Comparison of ENCODE assay signal across 9 cellular contexts in genomic region chr16:57647136-57647875, GRCh38. TPM values are rescaled to one million over a fixed set of nuclear protein-coding genes. Genes with fewer than 3 reads are reported as not detected.
A peak's percentile ranks its signal among the peaks of the same experiment; 100 is the strongest.
DNase-seq lines count a peak whose midpoint lies in the region; ATAC-seq and TF ChIP-seq lines count a peak whose summit lies in the region.
"Had no signal": no experiment of that assay in that cellular context is flagged by ENCODE, and none has a peak within 500 bp of the region (broad histone marks: within the 10 kb centered on the region; RNA-seq: fewer than 3 reads in every experiment).

No MANE protein-coding gene starts in this region.

- H3K4me1 ChIP-seq in right lobe of liver, result no peaks in the 10 kb centered on the region
- peaks cover 11 to 57% of the 10 kb centered on the region in 2 donors for H3K4me1 ChIP-seq in thyroid gland
- no peaks in the 10 kb centered on the region for H3K4me1 ChIP-seq in neural progenitor cell
- peaks cover 0 to 27% of the 10 kb centered on the region in 2 donors for H3K4me1 ChIP-seq in naive thymus-derived CD4-positive, alpha-beta T cell (ENCODE audit: control insufficient read depth in 2 of 2, insufficient read depth in 2 of 2, low read length in 2 of 2)

- no peak overlapping the region for H3K27ac Mint-ChIP-seq in neural progenitor cell
- peak overlapping the region in 4 of 9 donors; percentile 17 to 83 (median 44) for H3K27ac Mint-ChIP-seq in naive thymus-derived CD4-positive, alpha-beta T cell

- H3K9me3 ChIP-seq in right lobe of liver (no peaks in the 10 kb centered on the region), thyroid gland (no peaks in the 10 kb centered on the region), neural progenitor cell (ENCODE audit: low read depth) (no peaks in the 10 kb centered on the region)
- no peaks in the 10 kb centered on the region for H3K9me3 ChIP-seq in naive thymus-derived CD4-positive, alpha-beta T cell (ENCODE audit: control insufficient read depth in 2 of 3, low read length in 3 of 3)

- WGBS in right lobe of liver (ENCODE audit: insufficient coverage, low coverage, low lambda C conversion rate, missing lambda C conversion rate), result 43% methylated on average over 6 of the region's 10 CpGs
- WGBS in thyroid gland, 2 donors, result 54 to 64% methylated on average over 10 of the region's 10 CpGs

- no peaks in the 10 kb centered on the region for H3K36me3 ChIP-seq in right lobe of liver
- peaks cover 15 to 18% of the 10 kb centered on the region in 2 donors for H3K36me3 ChIP-seq in thyroid gland
- no peaks in the 10 kb centered on the region for H3K36me3 ChIP-seq in neural progenitor cell
- H3K36me3 ChIP-seq in naive thymus-derived CD4-positive, alpha-beta T cell (ENCODE audit: control insufficient read depth in 2 of 3, insufficient read depth in 3 of 3, low read length in 3 of 3), result no peaks in the 10 kb centered on the region

- H3K4me3 ChIP-seq in right lobe of liver, result no peak overlapping the region
- H3K4me3 ChIP-seq in thyroid gland (replicated peaks in 1 of 3), result no peak overlapping the region
- no peak overlapping the region for H3K4me3 ChIP-seq in neural progenitor cell
- no peak overlapping the region for H3K4me3 ChIP-seq in naive thymus-derived CD4-positive, alpha-beta T cell (ENCODE audit: low read length)

- H3K9ac ChIP-seq in neural progenitor cell, result no peak overlapping the region

- TF ChIP-seq POLR2A in right lobe of liver (IDR thresholded peaks at IDR 0.05) (no peak), thyroid gland (IDR thresholded peaks at IDR 0.05) (no peak)

- intact Hi-C loops in right lobe of liver (cut with DNase I) (loop anchor here (2.0 to 5.0 kb wide), 3 partner anchors 55 to 70 kb away; no protein-coding TSS in a partner anchor), thyroid gland (cut with DNase I) (no loop called here)
- intact Hi-C loops in naive thymus-derived CD4-positive, alpha-beta T cell (cut with micrococcal nuclease), result no loop called here

- H3K4me2 ChIP-seq in neural progenitor cell, result no peak overlapping the region

- CTCF ChIA-PET in naive thymus-derived CD4-positive, alpha-beta T cell (lab: Charles Lee), result interaction anchor here (1.0 to 5.2 kb wide), 8 partner anchors 10 to 72 kb away, joined by 3 to 53 read pairs (median 4); no protein-coding TSS in a partner anchor

- H2AFZ ChIP-seq in neural progenitor cell (replicated peaks), result no peak overlapping the region

- H3K36me3 Mint-ChIP-seq in activated T-cell treated with anti-CD3 and anti-CD28 coated beads, Interleukin-2, amount 50 U/mL, for 4 hours (ENCODE audit: insufficient read depth), result no peaks in the 10 kb centered on the region
- H3K36me3 Mint-ChIP-seq in neural progenitor cell, result peaks cover 6% of the 10 kb centered on the region
- no peaks in the 10 kb centered on the region for H3K36me3 Mint-ChIP-seq in naive thymus-derived CD4-positive, alpha-beta T cell

- no peaks in the 10 kb centered on the region for H3K27me3 Mint-ChIP-seq in activated T-cell treated with anti-CD3 and anti-CD28 coated beads, Interleukin-2, amount 50 U/mL, for 4 hours (ENCODE audit: low read depth)
- H3K27me3 Mint-ChIP-seq in neural progenitor cell (ENCODE audit: insufficient read depth, low read depth), result peaks cover 5% of the 10 kb centered on the region
- H3K27me3 Mint-ChIP-seq in naive thymus-derived CD4-positive, alpha-beta T cell, result no peaks in the 10 kb centered on the region

- TF ChIP-seq CTCF in right lobe of liver (IDR thresholded peaks at IDR 0.05) (no peak), thyroid gland (IDR thresholded peaks at IDR 0.05) (no peak), neural progenitor cell (IDR thresholded peaks at IDR 0.05) (no peak)

- POLR2A ChIA-PET in naive thymus-derived CD4-positive, alpha-beta T cell (lab: Charles Lee), result interaction anchor here (0.6 kb wide), 1 partner anchor 31 kb away, joined by 3 read pairs; no protein-coding TSS in a partner anchor

- DNase-seq in activated T-cell treated with anti-CD3 and anti-CD28 coated beads, Interleukin-2, amount 50 U/mL, for 4 hours, result no peak
- no peak for DNase-seq in activated T-cell treated with anti-CD3 and anti-CD28 coated beads, Interleukin-2, amount 50 U/mL, for 1 hour
- no peak for DNase-seq in right lobe of liver
- DNase-seq in thyroid gland, result no peak
- no peak for DNase-seq in neural progenitor cell (ENCODE audit: low spot score)
- DNase-seq in naive thymus-derived CD4-positive, alpha-beta T cell, result no peak
- DNase-seq: NCI-H1105 had no signal

- peaks cover 9% of the 10 kb centered on the region for H3F3A ChIP-seq in neural progenitor cell (ENCODE audit: low read depth)

- H3K4me3 Mint-ChIP-seq in activated T-cell treated with anti-CD3 and anti-CD28 coated beads, Interleukin-2, amount 50 U/mL, for 4 hours, result peak overlapping the region; percentile 69
- no peak overlapping the region for H3K4me3 Mint-ChIP-seq in neural progenitor cell
- H3K4me3 Mint-ChIP-seq in naive thymus-derived CD4-positive, alpha-beta T cell, result peak overlapping the region in 1 of 10 donors; percentile 70

- no peaks in the 10 kb centered on the region for H4K20me1 ChIP-seq in neural progenitor cell (ENCODE audit: low read depth)

- peak in 1 of 2 donors; percentile 15 for ATAC-seq in activated T-cell treated with anti-CD3 and anti-CD28 coated beads, Interleukin-2, amount 50 U/mL, for 4 hours
- ATAC-seq in right lobe of liver, result peak in 1 of 4 donors; percentile 2
- ATAC-seq in GM21786 (IDR thresholded peaks at IDR 0.05; ENCODE audit: unreplicated experiment), result no peak
- no peak for ATAC-seq in naive thymus-derived CD4-positive, alpha-beta T cell

- H3K9me3 Mint-ChIP-seq in activated T-cell treated with anti-CD3 and anti-CD28 coated beads, Interleukin-2, amount 50 U/mL, for 4 hours, result no peaks in the 10 kb centered on the region
- no peaks in the 10 kb centered on the region for H3K9me3 Mint-ChIP-seq in neural progenitor cell
- peaks cover 0 to 1% (median 0%) of the 10 kb centered on the region in 11 donors for H3K9me3 Mint-ChIP-seq in naive thymus-derived CD4-positive, alpha-beta T cell

- H3K27me3 ChIP-seq in right lobe of liver (no peaks in the 10 kb centered on the region), thyroid gland (no peaks in the 10 kb centered on the region), neural progenitor cell (no peaks in the 10 kb centered on the region)
- H3K27me3 ChIP-seq in naive thymus-derived CD4-positive, alpha-beta T cell (ENCODE audit: control insufficient read depth in 2 of 2, insufficient read depth in 2 of 2, low read length in 2 of 2), result no peaks in the 10 kb centered on the region

- H3K4me1 Mint-ChIP-seq in activated T-cell treated with anti-CD3 and anti-CD28 coated beads, Interleukin-2, amount 50 U/mL, for 4 hours (ENCODE audit: low read depth), result peaks cover 24% of the 10 kb centered on the region
- H3K4me1 Mint-ChIP-seq in neural progenitor cell, result peaks cover 21% of the 10 kb centered on the region
- peaks cover 6 to 36% (median 15%) of the 10 kb centered on the region in 7 donors for H3K4me1 Mint-ChIP-seq in naive thymus-derived CD4-positive, alpha-beta T cell

- H3K27ac ChIP-seq in angular gyrus (ENCODE audit: low read depth, low read length) (peak overlapping the region; percentile 22), right lobe of liver (peak overlapping the region in 2 of 3 donors; percentile 7 to 43), thyroid gland (peak overlapping the region; percentile 55 to 80 (median 58)), neural progenitor cell (no peak overlapping the region)
- H3K27ac ChIP-seq in naive thymus-derived CD4-positive, alpha-beta T cell (ENCODE audit: low read depth, low read length), result no peak overlapping the region

- H3K79me2 ChIP-seq in neural progenitor cell (ENCODE audit: low read depth), result no peaks in the 10 kb centered on the region

RNA-seq across cellular contexts. Expression of gene ADGRG1, which starts 18.9 kb away (rescaled TPM):
- 10 to 100 TPM in 1 of 3 donors, 1 to 10 TPM in 2; 3.6 to 11.9 (median 6.7) TPM for total RNA-seq in activated T-cell treated with anti-CD3 and anti-CD28 coated beads, Interleukin-2, amount 50 U/mL, for 4 hours
- total RNA-seq in right lobe of liver (1 to 10 TPM; 1.8 to 4.2 (median 3.4) TPM), thyroid gland (100 to 1,000 TPM; 120 to 295 (median 239) TPM), neural progenitor cell (ENCODE audit: low replicate concordance) (8.0 and 17.5 TPM in 2 replicates)
- 10 to 100 TPM in 2 of 5 experiments, 1 to 10 TPM in 2, under 1 TPM in 1; 0.67 to 96.0 (median 5.0) TPM for total RNA-seq in naive thymus-derived CD4-positive, alpha-beta T cell
- polyA plus RNA-seq in naive thymus-derived CD4-positive, alpha-beta T cell, result under 1 TPM; 0.07 to 0.67 TPM

RNA-seq across cellular contexts. Expression of gene ADGRG3, which starts 20.8 kb away (rescaled TPM):
- total RNA-seq in activated T-cell treated with anti-CD3 and anti-CD28 coated beads, Interleukin-2, amount 50 U/mL, for 4 hours, result not detected
- 1 to 10 TPM in 1 of 6 experiments, under 1 TPM in 5; 0.37 to 1.6 (median 0.83) TPM for total RNA-seq in right lobe of liver
- total RNA-seq in thyroid gland, result 10 to 100 TPM in 2 of 4 donors, 1 to 10 TPM in 2; 3.8 to 14.2 (median 8.2) TPM
- total RNA-seq in neural progenitor cell (ENCODE audit: low replicate concordance), result not detected in 2 replicates
- 10 to 100 TPM in 1 of 5 experiments, 1 to 10 TPM in 1, not detected in 3; 4.9 to 14.1 TPM for total RNA-seq in naive thymus-derived CD4-positive, alpha-beta T cell
- not detected for polyA plus RNA-seq in naive thymus-derived CD4-positive, alpha-beta T cell

RNA-seq across cellular contexts. Expression of gene DRC7, which starts 47.3 kb away (rescaled TPM):
- total RNA-seq in activated T-cell treated with anti-CD3 and anti-CD28 coated beads, Interleukin-2, amount 50 U/mL, for 4 hours, result not detected
- under 1 TPM; 0.06 to 0.37 (median 0.19) TPM for total RNA-seq in right lobe of liver
- total RNA-seq in thyroid gland, result 1 to 10 TPM in 1 of 4 donors, under 1 TPM in 1, not detected in 2; 0.22 to 7.1 TPM
- 0.41 and 0.84 TPM in 2 replicates for total RNA-seq in neural progenitor cell (ENCODE audit: low replicate concordance)
- total RNA-seq in naive thymus-derived CD4-positive, alpha-beta T cell, result not detected
- polyA plus RNA-seq in naive thymus-derived CD4-positive, alpha-beta T cell, result not detected

Comparison
In these comparisons a context has a peak if more than half of its experiments do, and no peak if none do; other contexts are left out.
1. H3K27ac ChIP-seq: peak in angular gyrus (single experiment), right lobe of liver (2 of 3) and thyroid gland (3 of 3); none in neural progenitor cell (single experiment) and naive thymus-derived CD4-positive, alpha-beta T cell (single experiment).
2. intact Hi-C loops: an anchor here in right lobe of liver (2.0 to 5.0 kb wide); none called in thyroid gland and naive thymus-derived CD4-positive, alpha-beta T cell.